In the genomic region with DNA sequence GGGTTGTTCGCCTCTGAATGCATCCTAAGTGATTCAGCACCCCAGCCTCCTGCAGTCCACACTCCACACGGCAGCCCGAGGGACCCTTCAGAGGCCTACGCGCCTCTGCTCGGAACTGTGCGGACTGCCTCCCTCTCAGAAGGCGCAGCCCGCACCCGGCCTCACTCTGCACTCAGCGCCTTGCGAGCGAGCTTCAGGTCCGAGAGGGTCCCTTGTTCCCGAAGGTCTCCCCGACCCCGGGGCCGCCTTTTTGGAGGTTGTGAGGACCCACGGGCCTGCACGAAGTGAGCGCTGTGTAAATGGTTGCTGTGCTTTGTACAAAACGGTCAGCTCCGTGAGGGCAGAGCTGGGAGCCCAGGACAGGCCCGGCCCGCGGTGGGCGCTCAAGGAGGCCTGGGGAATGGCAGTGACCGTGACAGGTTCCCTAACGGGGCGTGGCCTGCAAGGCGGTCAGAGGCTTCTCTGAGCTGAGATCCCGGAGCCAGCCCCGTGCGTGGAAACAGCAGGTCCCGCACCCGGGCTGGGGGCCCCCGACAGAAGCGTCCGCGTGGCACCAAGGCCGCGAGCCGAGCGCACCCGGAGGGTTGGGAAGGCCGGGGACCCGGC, we compare ENCODE assay signal across 1 cellular context.
TF ChIP-seq lines count a peak whose summit lies in the region.

No MANE protein-coding gene starts in this region.

TF ChIP-seq in GM23338, 12 proteins besides CTCF, POLR2A, EP300 and RAD21 (continued from another document):
- TF ChIP-seq EZH2phosphoT487 (IDR thresholded peaks at IDR 0.05; ENCODE audit: unreplicated experiment) (no peak), ZNF114 (CRISPR knock-in tag; IDR thresholded peaks at IDR 0.05) (no peak), JUNB (IDR thresholded peaks at IDR 0.05; ENCODE audit: unreplicated experiment) (no peak)
